ENCODE assay signal across 11 cellular contexts in the genomic region with DNA sequence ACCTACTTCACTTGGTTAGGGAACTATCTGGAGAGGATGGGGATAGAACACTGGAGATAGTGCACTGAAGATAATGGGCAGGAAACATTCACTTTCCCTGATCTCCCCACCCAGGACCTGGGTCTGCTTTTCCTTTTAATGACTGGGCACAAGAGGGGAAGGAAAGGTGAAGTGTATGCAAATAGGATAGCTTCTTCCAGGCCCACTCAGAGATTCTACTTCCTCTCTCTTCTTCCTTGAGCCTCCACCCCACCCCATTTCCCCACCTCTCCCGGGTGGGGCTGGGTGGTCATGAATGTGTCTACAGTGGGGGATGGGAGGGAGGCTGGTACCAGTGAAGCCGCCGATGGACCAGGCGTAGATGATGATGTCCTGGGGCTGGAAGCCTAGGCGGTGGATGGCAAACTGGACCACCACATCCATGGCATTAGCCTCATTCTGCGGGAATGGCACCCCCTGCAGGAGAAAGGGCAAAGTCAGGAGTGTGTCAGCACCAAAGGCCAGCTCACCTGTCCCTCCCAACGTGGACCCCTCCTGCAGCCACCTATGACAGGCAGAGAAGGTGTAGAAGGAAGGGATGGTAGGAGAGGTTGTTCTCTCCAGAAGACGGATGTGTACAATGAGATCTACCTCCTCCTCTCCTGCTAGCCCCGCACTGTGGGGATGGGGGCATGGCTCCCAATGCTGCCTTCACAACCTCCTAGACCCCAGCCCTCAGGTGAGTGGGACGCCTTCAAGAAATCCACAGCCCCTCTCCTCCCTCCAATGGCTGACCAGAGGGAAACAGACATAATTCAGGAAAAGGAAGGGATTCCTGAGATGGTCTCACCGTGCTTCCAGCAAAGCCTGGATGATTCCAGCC. TPM values are rescaled to one million over a fixed set of nuclear protein-coding genes. Genes with fewer than 3 reads are reported as not detected.
DNase-seq lines count a peak whose midpoint lies in the region; ATAC-seq, FAIRE-seq and TF ChIP-seq lines count a peak whose summit lies in the region.
"Had no signal": no experiment of that assay in that cellular context is flagged by ENCODE, and none has a peak within 500 bp of the region (broad histone marks: within the 10 kb centered on the region; RNA-seq: fewer than 3 reads in every experiment).

No MANE protein-coding gene starts in this region.

- BruUV-seq in Caco-2 (replicated peaks; lab: Mats Ljungman, UMichigan) (TSS peak; percentile 65), GM12878 (replicated peaks; lab: Mats Ljungman, UMichigan) (no TSS peak)

- ATAC-seq in GM12878 (peak; percentile 62), naive B cell (ENCODE audit: low read depth in 2 of 2) (no peak), HG03521 (IDR thresholded peaks at IDR 0.05; ENCODE audit: unreplicated experiment) (no peak)
- no peak for ATAC-seq in effector memory CD8-positive, alpha-beta T cell (replicated peaks)

- no peak overlapping the region for H3K27ac ChIP-seq in GM12878 (ENCODE audit: control insufficient read depth, insufficient read depth)
- H3K27ac ChIP-seq: breast epithelium had no signal

- CTCF ChIA-PET in Caco-2 (lab: Charles Lee) = interaction anchor here (0.9 to 1.3 kb wide), 4 partner anchors 8 to 125 kb away, joined by 3 to 4 read pairs (median 4); a partner anchor contains a TSS
- CTCF ChIA-PET in GM12878 (lab: Yijun Ruan, JAX) = interaction anchor here (0.7 to 2.3 kb wide), 3 partner anchors 14 to 138 kb away, joined by 4 to 7 read pairs (median 5); no protein-coding TSS in a partner anchor

- H3K27me3 Mint-ChIP-seq in Caco-2 (ENCODE audit: insufficient read depth, unreplicated experiment) (no peaks in the 10 kb centered on the region), naive B cell (no peaks in the 10 kb centered on the region)
- H3K27me3 Mint-ChIP-seq in effector memory CD8-positive, alpha-beta T cell = no peaks in the 10 kb centered on the region

- peaks cover 23% of the 10 kb centered on the region for H3K4me1 Mint-ChIP-seq in Caco-2 (ENCODE audit: low read depth, unreplicated experiment)
- H3K4me1 Mint-ChIP-seq in naive B cell = peaks cover 11 to 24% (median 17%) of the 10 kb centered on the region in 3 donors
- peaks cover 0 to 2% of the 10 kb centered on the region in 2 donors for H3K4me1 Mint-ChIP-seq in effector memory CD8-positive, alpha-beta T cell (ENCODE audit: low read depth in 2 of 2)

- H3K9me3 ChIP-seq in Caco-2 = no peaks in the 10 kb centered on the region
- H3K9me3 ChIP-seq in GM12878 (replicated peaks; ENCODE audit: control insufficient read depth, insufficient read depth, low read length) = no peaks in the 10 kb centered on the region
- H3K9me3 ChIP-seq: breast epithelium had no signal

- H3K4me3 Mint-ChIP-seq in Caco-2 (ENCODE audit: unreplicated experiment) (peak overlapping the region; percentile 74), naive B cell (peak overlapping the region in 1 of 8 donors; percentile 42)
- H3K4me3 Mint-ChIP-seq in effector memory CD8-positive, alpha-beta T cell = no peak overlapping the region
- H3K4me3 Mint-ChIP-seq: T-helper 1 cell treated with Interleukin-12 subunit alpha and Interleukin-12 subunit beta and Interleukin-4 antibody, amounts not matched to agents 30 μg/mL and 1 μg/mL, for 36 hours had no signal

- no peak overlapping the region for H3K4me2 ChIP-seq in GM12878 (ENCODE audit: control insufficient read depth, insufficient read depth)

- H3K9me3 Mint-ChIP-seq in Caco-2 (ENCODE audit: unreplicated experiment) = no peaks in the 10 kb centered on the region
- H3K9me3 Mint-ChIP-seq in naive B cell = no peaks in the 10 kb centered on the region
- no peaks in the 10 kb centered on the region for H3K9me3 Mint-ChIP-seq in effector memory CD8-positive, alpha-beta T cell
- H3K9me3 Mint-ChIP-seq: T-helper 1 cell treated with Interleukin-12 subunit alpha and Interleukin-12 subunit beta and Interleukin-4 antibody, amounts not matched to agents 30 μg/mL and 1 μg/mL, for 36 hours had no signal

- TF ChIP-seq EP300 in GM12878 (IDR thresholded peaks at IDR 0.05; ENCODE audit: borderline replicate concordance in 1 of 2, control insufficient read depth in 1 of 2, low read depth in 2 of 2, low read length in 2 of 2) = no peak

- peak; percentile 26; the same call in 1 of the 2 replicates for TF ChIP-seq RAD21 in GM12878 (IDR thresholded peaks at IDR 0.05; ENCODE audit: insufficient read depth, low read depth, low read length)

- H3K36me3 Mint-ChIP-seq in Caco-2 (ENCODE audit: insufficient read depth, unreplicated experiment) = peaks cover 46% of the 10 kb centered on the region
- peaks cover 0 to 24% of the 10 kb centered on the region in 2 donors for H3K36me3 Mint-ChIP-seq in naive B cell
- H3K36me3 Mint-ChIP-seq in effector memory CD8-positive, alpha-beta T cell (ENCODE audit: insufficient read depth) = peaks cover 58% of the 10 kb centered on the region

- POLR2A ChIA-PET in Caco-2 (lab: Charles Lee) = interaction anchor here (0.6 to 1.7 kb wide), 6 partner anchors 24 to 173 kb away, joined by 3 to 5 read pairs (median 4); a partner anchor contains a TSS
- POLR2A ChIA-PET in GM12878 (lab: Charles Lee) = no interaction called here

- no peak overlapping the region for H2AFZ ChIP-seq in GM12878 (ENCODE audit: control insufficient read depth, low read depth, low read length)

- SMC1A ChIA-PET in GM12878 (lab: Charles Lee; ENCODE audit: uncharacterized antibody, unreplicated experiment) = no interaction called here

- no peak for FAIRE-seq in GM12878 (lab: Jason Lieb, UNC)

- H3K27me3 ChIP-seq in Caco-2 (replicated peaks; ENCODE audit: control insufficient read depth, insufficient read depth, low read length) (no peaks in the 10 kb centered on the region), GM12878 (replicated peaks in 1 of 2; ENCODE audit: control insufficient read depth in 2 of 2, insufficient read depth in 2 of 2, low read length in 1 of 2) (no peaks in the 10 kb centered on the region)
- H3K27me3 ChIP-seq: breast epithelium had no signal

- H3K4me1 ChIP-seq in Caco-2 (peaks cover 34% of the 10 kb centered on the region), GM12878 (ENCODE audit: control insufficient read depth, insufficient read depth, low read length) (no peaks in the 10 kb centered on the region)
- H3K4me1 ChIP-seq: breast epithelium had no signal

- no peaks in the 10 kb centered on the region for H4K20me1 ChIP-seq in GM12878 (ENCODE audit: control insufficient read depth, insufficient read depth)

- WGBS in GM12878 (ENCODE audit: insufficient coverage, insufficient replicate concordance, low lambda C conversion rate, missing lambda C conversion rate) = 78% methylated on average over 10 of the region's 11 CpGs

- in situ Hi-C loops in GM12878 (cut with MboI) = no loop called here

- TF ChIP-seq POLR2A in GM12878 (IDR thresholded peaks at IDR 0.05; ENCODE audit: low read depth, low read length) = no peak

- H3K36me3 ChIP-seq in Caco-2 (ENCODE audit: control insufficient read depth, insufficient read depth, low read length) (peaks cover 6% of the 10 kb centered on the region), GM12878 (ENCODE audit: control insufficient read depth in 2 of 2, insufficient read depth in 2 of 2, low read length in 1 of 2) (peaks cover 12 to 38% of the 10 kb centered on the region in 2 experiments; a peak in 3 of 4 replicates)

- H3K79me2 ChIP-seq in GM12878 (ENCODE audit: control insufficient read depth, insufficient read depth, low read length) = no peaks in the 10 kb centered on the region

- TF ChIP-seq CTCF in Caco-2 (IDR thresholded peaks at IDR 0.05; ENCODE audit: insufficient read depth in 1 of 2, low read depth in 1 of 2, low read length in 1 of 2, severe bottlenecking in 1 of 2, unreplicated experiment in 1 of 2) (peak; percentile 16 to 19), HFF-Myc (IDR thresholded peaks at IDR 0.05; ENCODE audit: low read depth, low read length, missing control alignments) (peak; percentile 51), GM12878 (IDR thresholded peaks at IDR 0.05 in 2 of 3, conservative IDR thresholded peaks at IDR 0.05 in 1 of 3; ENCODE audit: control insufficient read depth in 2 of 3, extremely low read depth in 1 of 3, insufficient read depth in 1 of 3, low read depth in 3 of 3, low read length in 3 of 3) (peak; percentile 21 to 39 (median 34); a peak in 3 of 6 replicates)

- intact Hi-C loops in Caco-2 (cut with micrococcal nuclease; ENCODE audit: unreplicated experiment) (no loop called here), GM12878 (cut with micrococcal nuclease; ENCODE audit: unreplicated experiment) (no loop called here)

- H3K9ac ChIP-seq in GM12878 (ENCODE audit: control insufficient read depth, insufficient read depth, low read length) = no peak overlapping the region

- RAD21 ChIA-PET in GM12878 (lab: Charles Lee; ENCODE audit: unreplicated experiment) = interaction anchor here (1.1 kb wide), 1 partner anchor 67 kb away, joined by 3 read pairs; no protein-coding TSS in a partner anchor

- no peak for DNase-seq in Caco-2
- no peak for DNase-seq in HFF-Myc (ENCODE audit: extremely low read depth, low read depth)
- no peak for DNase-seq in GM12878 (ENCODE audit: low read depth, low spot score)
- DNase-seq in naive B cell = no peak
- DNase-seq in effector memory CD8-positive, alpha-beta T cell = no peak
- no peak for DNase-seq in T-helper 9 cell
- DNase-seq in NCI-H82 treated with DMSO at 0.1 percent for 48 hours (lab: John Stamatoyannopoulos, UW; ENCODE audit: unreplicated experiment) = no peak
- DNase-seq: NCI-H1417 had no signal

- H3K27ac Mint-ChIP-seq in Caco-2 (ENCODE audit: unreplicated experiment) (peak overlapping the region; percentile 94), naive B cell (peak overlapping the region in 4 of 6 donors; percentile 55 to 78 (median 66))
- peak overlapping the region in 1 of 2 donors; percentile 85 for H3K27ac Mint-ChIP-seq in effector memory CD8-positive, alpha-beta T cell
- H3K27ac Mint-ChIP-seq: T-helper 1 cell treated with Interleukin-12 subunit alpha and Interleukin-12 subunit beta and Interleukin-4 antibody, amounts not matched to agents 30 μg/mL and 1 μg/mL, for 36 hours had no signal

- H3K4me3 ChIP-seq in Caco-2 (ENCODE audit: low read depth, low read length) (no peak overlapping the region), HFF-Myc (replicated peaks; ENCODE audit: low read depth, low read length) (no peak overlapping the region), GM12878 (no peak overlapping the region)
- H3K4me3 ChIP-seq: breast epithelium had no signal

RNA-seq across cellular contexts. Expression of a gene that starts 8.6 kb away (rescaled TPM):
- total RNA-seq in Caco-2 (2022) (2.0 and 2.9 TPM in 2 replicates), GM12878 (2014; rRNA removed) (0.71 and 1.5 TPM in 2 replicates), GM12878 (2014; rRNA removed; fragmentation: Illumina TruSeq; extraction: Trizol) (0.76 and 0.92 TPM in 2 replicates), GM12878 (2021) (1.7 and 1.8 TPM in 2 replicates)
- total RNA-seq in GM12878 (2013; cell fraction: nucleolus; rRNA removed) = 0.46 TPM in 1 of 2 replicates, not detected in the other
- polyA plus RNA-seq in GM12878 (2011; ENCODE audit: low read depth) = 0.85 TPM
- polyA plus RNA-seq in GM12878 (2011; rRNA removed) (1.3 and 2.6 TPM in 2 replicates), GM12878 (2014; fragmentation: Illumina TruSeq; extraction: Trizol) (1.7 and 2.5 TPM in 2 replicates), GM12878 (2014; fragmentation: Nextera tagmentation; extraction: Ambion mirVana) (1 to 10 TPM in 1 of 2 experiments, under 1 TPM in 1; 0.87 to 1.2 TPM), GM12878 (2014; rRNA removed) (0.98 and 1.8 TPM in 2 replicates), GM12878 (2016; fragmentation: Nextera tagmentation; extraction: Ambion mirVana) (1 to 10 TPM; 4.0 to 6.1 TPM), naive B cell (ENCODE audit: low read depth in 6 of 6) (1 to 10 TPM in 1 of 6 donors, under 1 TPM in 3, not detected in 2; 0.48 to 1.6 (median 0.92) TPM)
- 2.6 and 3.3 TPM in 2 replicates for polyA plus RNA-seq in GM12878 (2011; cell fraction: cytosol; rRNA removed)
- 5.9 and 7.5 TPM in 2 replicates for polyA plus RNA-seq in GM12878 (2011; cell fraction: nucleus; rRNA removed)
- polyA plus RNA-seq in GM12878 (2012) = 1.1 and 1.7 TPM in 2 replicates
- polyA minus RNA-seq in GM12878 (2011; rRNA and poly(A)+ RNA removed) = 0.66 and 0.72 TPM in 2 replicates
- not detected in 2 replicates for polyA minus RNA-seq in GM12878 (2011; cell fraction: cytosol; rRNA and poly(A)+ RNA removed)
- 0.24 and 0.96 TPM in 2 replicates for polyA minus RNA-seq in GM12878 (2011; cell fraction: nucleus; rRNA and poly(A)+ RNA removed)

RNA-seq across cellular contexts. Expression of a gene that starts 13.6 kb away (rescaled TPM):
- 62.7 and 63.2 TPM in 2 replicates for total RNA-seq in Caco-2 (2022)
- total RNA-seq in GM12878 (2013; cell fraction: nucleolus; rRNA removed) = 26.8 and 30.9 TPM in 2 replicates
- 35.9 and 38.1 TPM in 2 replicates for total RNA-seq in GM12878 (2014; rRNA removed)
- total RNA-seq in GM12878 (2014; rRNA removed; fragmentation: Illumina TruSeq; extraction: Trizol) = 20.7 and 21.8 TPM in 2 replicates
- 33.7 and 35.6 TPM in 2 replicates for total RNA-seq in GM12878 (2021)
- polyA plus RNA-seq in GM12878 (2011; ENCODE audit: low read depth) = 10.1 TPM
- polyA plus RNA-seq in GM12878 (2011; rRNA removed) = 26.1 and 32.1 TPM in 2 replicates
- polyA plus RNA-seq in GM12878 (2011; cell fraction: cytosol; rRNA removed) = 37.6 and 44.3 TPM in 2 replicates
- polyA plus RNA-seq in GM12878 (2011; cell fraction: nucleus; rRNA removed) = 142 and 150 TPM in 2 replicates
- polyA plus RNA-seq in GM12878 (2012) = 22.0 and 24.2 TPM in 2 replicates
- polyA plus RNA-seq in GM12878 (2014; fragmentation: Illumina TruSeq; extraction: Trizol) = 16.3 and 20.4 TPM in 2 replicates
- polyA plus RNA-seq in GM12878 (2014; fragmentation: Nextera tagmentation; extraction: Ambion mirVana) = 10 to 100 TPM in 1 of 2 experiments, 1 to 10 TPM in 1; 7.5 to 14.5 TPM
- 35.6 and 39.5 TPM in 2 replicates for polyA plus RNA-seq in GM12878 (2014; rRNA removed)
- polyA plus RNA-seq in GM12878 (2016; fragmentation: Nextera tagmentation; extraction: Ambion mirVana) = 10 to 100 TPM; 41.5 to 43.0 TPM
- polyA minus RNA-seq in GM12878 (2011; rRNA and poly(A)+ RNA removed) = 40.4 and 51.1 TPM in 2 replicates
- 11.7 and 16.0 TPM in 2 replicates for polyA minus RNA-seq in GM12878 (2011; cell fraction: cytosol; rRNA and poly(A)+ RNA removed)
- polyA minus RNA-seq in GM12878 (2011; cell fraction: nucleus; rRNA and poly(A)+ RNA removed) = 30.1 and 41.5 TPM in 2 replicates
- 10 to 100 TPM; 27.3 to 45.3 (median 33.4) TPM for polyA plus RNA-seq in naive B cell (ENCODE audit: low read depth in 6 of 6)

RNA-seq across cellular contexts. Expression of a gene that starts 17.2 kb away (rescaled TPM):
- total RNA-seq in Caco-2 (2022) = not detected in 2 replicates
- not detected in 2 replicates for total RNA-seq in GM12878 (2013; cell fraction: nucleolus; rRNA removed)
- not detected in 2 replicates for total RNA-seq in GM12878 (2014; rRNA removed)
- total RNA-seq in GM12878 (2014; rRNA removed; fragmentation: Illumina TruSeq; extraction: Trizol) = not detected in 2 replicates
- not detected in 2 replicates for total RNA-seq in GM12878 (2021)
- not detected for polyA plus RNA-seq in GM12878 (2011; ENCODE audit: low read depth)
- polyA plus RNA-seq in GM12878 (2011; rRNA removed) = not detected in 2 replicates
- not detected in 2 replicates for polyA plus RNA-seq in GM12878 (2011; cell fraction: cytosol; rRNA removed)
- not detected in 2 replicates for polyA plus RNA-seq in GM12878 (2011; cell fraction: nucleus; rRNA removed)
- not detected in 2 replicates for polyA plus RNA-seq in GM12878 (2012)
- polyA plus RNA-seq in GM12878 (2014; fragmentation: Illumina TruSeq; extraction: Trizol) = not detected in 2 replicates
- polyA plus RNA-seq in GM12878 (2014; fragmentation: Nextera tagmentation; extraction: Ambion mirVana) = not detected
- polyA plus RNA-seq in GM12878 (2014; rRNA removed) = not detected in 2 replicates
- not detected for polyA plus RNA-seq in GM12878 (2016; fragmentation: Nextera tagmentation; extraction: Ambion mirVana)
- not detected in 2 replicates for polyA minus RNA-seq in GM12878 (2011; rRNA and poly(A)+ RNA removed)
- not detected in 2 replicates for polyA minus RNA-seq in GM12878 (2011; cell fraction: cytosol; rRNA and poly(A)+ RNA removed)
- polyA minus RNA-seq in GM12878 (2011; cell fraction: nucleus; rRNA and poly(A)+ RNA removed) = not detected in 2 replicates
- polyA plus RNA-seq in naive B cell (ENCODE audit: low read depth in 6 of 6) = 1 to 10 TPM in 1 of 6 donors, under 1 TPM in 2, not detected in 3; 0.60 to 1.8 (median 0.75) TPM
- total RNA-seq: breast epithelium had no signal

RNA-seq across cellular contexts. Expression of a gene that starts 19.7 kb away (rescaled TPM):
- total RNA-seq in Caco-2 (2022) = 13.9 and 17.5 TPM in 2 replicates
- total RNA-seq in GM12878 (2013; cell fraction: nucleolus; rRNA removed) = 32.1 and 40.5 TPM in 2 replicates
- total RNA-seq in GM12878 (2014; rRNA removed) = 3.8 and 5.1 TPM in 2 replicates
- 3.9 and 4.4 TPM in 2 replicates for total RNA-seq in GM12878 (2014; rRNA removed; fragmentation: Illumina TruSeq; extraction: Trizol)
- 11.1 and 16.5 TPM in 2 replicates for total RNA-seq in GM12878 (2021)
- 29.8 TPM for polyA plus RNA-seq in GM12878 (2011; ENCODE audit: low read depth)
- polyA plus RNA-seq in GM12878 (2011; rRNA removed) = 5.1 and 6.2 TPM in 2 replicates
- polyA plus RNA-seq in GM12878 (2011; cell fraction: cytosol; rRNA removed) = 4.2 and 5.5 TPM in 2 replicates
- polyA plus RNA-seq in GM12878 (2011; cell fraction: nucleus; rRNA removed) = 67.7 and 71.9 TPM in 2 replicates
- 18.7 and 40.5 TPM in 2 replicates for polyA plus RNA-seq in GM12878 (2012)
- 12.8 and 14.3 TPM in 2 replicates for polyA plus RNA-seq in GM12878 (2014; fragmentation: Illumina TruSeq; extraction: Trizol)
- 1 to 10 TPM; 3.2 to 6.5 TPM for polyA plus RNA-seq in GM12878 (2014; fragmentation: Nextera tagmentation; extraction: Ambion mirVana)
- polyA plus RNA-seq in GM12878 (2014; rRNA removed) = 8.5 and 11.2 TPM in 2 replicates
- polyA plus RNA-seq in GM12878 (2016; fragmentation: Nextera tagmentation; extraction: Ambion mirVana) = 10 to 100 TPM in 1 of 2 experiments, 1 to 10 TPM in 1; 9.7 to 10.5 TPM
- 4.2 and 5.9 TPM in 2 replicates for polyA minus RNA-seq in GM12878 (2011; rRNA and poly(A)+ RNA removed)
- 1.0 TPM in 1 of 2 replicates, not detected in the other for polyA minus RNA-seq in GM12878 (2011; cell fraction: cytosol; rRNA and poly(A)+ RNA removed)
- 5.1 and 7.4 TPM in 2 replicates for polyA minus RNA-seq in GM12878 (2011; cell fraction: nucleus; rRNA and poly(A)+ RNA removed)
- under 1 TPM in 3 of 6 donors, not detected in 3; 0.23 to 0.87 (median 0.50) TPM for polyA plus RNA-seq in naive B cell (ENCODE audit: low read depth in 6 of 6)

RNA-seq across cellular contexts. Expression of a gene that starts 23.6 kb away (rescaled TPM):
- total RNA-seq in Caco-2 (2022) (219 and 221 TPM in 2 replicates), GM12878 (2014; rRNA removed) (271 and 286 TPM in 2 replicates), GM12878 (2014; rRNA removed; fragmentation: Illumina TruSeq; extraction: Trizol) (189 and 205 TPM in 2 replicates), GM12878 (2021) (203 and 229 TPM in 2 replicates)
- 106 and 134 TPM in 2 replicates for total RNA-seq in GM12878 (2013; cell fraction: nucleolus; rRNA removed)
- 266 TPM for polyA plus RNA-seq in GM12878 (2011; ENCODE audit: low read depth)
- polyA plus RNA-seq in GM12878 (2011; rRNA removed) (27.1 and 56.3 TPM in 2 replicates), GM12878 (2014; fragmentation: Illumina TruSeq; extraction: Trizol) (371 and 380 TPM in 2 replicates), GM12878 (2014; fragmentation: Nextera tagmentation; extraction: Ambion mirVana) (100 to 1,000 TPM; 286 to 361 TPM), GM12878 (2014; rRNA removed) (118 and 150 TPM in 2 replicates), GM12878 (2016; fragmentation: Nextera tagmentation; extraction: Ambion mirVana) (100 to 1,000 TPM; 380 to 405 TPM), naive B cell (ENCODE audit: low read depth in 6 of 6) (100 to 1,000 TPM; 279 to 299 (median 286) TPM)
- polyA plus RNA-seq in GM12878 (2011; cell fraction: cytosol; rRNA removed) = 116 and 178 TPM in 2 replicates
- polyA plus RNA-seq in GM12878 (2011; cell fraction: nucleus; rRNA removed) = 147 and 153 TPM in 2 replicates
- 279 and 302 TPM in 2 replicates for polyA plus RNA-seq in GM12878 (2012)
- 142 and 149 TPM in 2 replicates for polyA minus RNA-seq in GM12878 (2011; rRNA and poly(A)+ RNA removed)
- polyA minus RNA-seq in GM12878 (2011; cell fraction: cytosol; rRNA and poly(A)+ RNA removed) = 76.6 and 76.8 TPM in 2 replicates
- polyA minus RNA-seq in GM12878 (2011; cell fraction: nucleus; rRNA and poly(A)+ RNA removed) = 29.1 and 40.5 TPM in 2 replicates
